ENCODE assay signal across 10 cellular contexts in genomic region chr5:151140686-151141459, GRCh38. TPM values are rescaled to one million over a fixed set of nuclear protein-coding genes. Genes with fewer than 3 reads are reported as not detected.
DNase-seq lines count a peak whose midpoint lies in the region; ATAC-seq and TF ChIP-seq lines count a peak whose summit lies in the region.
"Had no signal": no experiment of that assay in that cellular context is flagged by ENCODE, and none has a peak within 500 bp of the region (broad histone marks: within the 10 kb centered on the region; RNA-seq: fewer than 3 reads in every experiment).

No MANE protein-coding gene starts in this region.

- H3K9ac ChIP-seq in BLaER1 = peak overlapping the region; percentile 17

- H3K4me2 ChIP-seq in BLaER1 = peak overlapping the region; percentile 81

- H3K4me3 Mint-ChIP-seq in HFFc6 (no peak overlapping the region), chondrocyte (ENCODE audit: unreplicated experiment) (no peak overlapping the region), nephron progenitor cell (no peak overlapping the region)

- H3K36me3 Mint-ChIP-seq in HFFc6 (ENCODE audit: low read depth) (peaks cover 62% of the 10 kb centered on the region), chondrocyte (ENCODE audit: low read depth) (peaks cover 46% of the 10 kb centered on the region), nephron progenitor cell (ENCODE audit: low read depth) (peaks cover 37% of the 10 kb centered on the region)

- H3K27me3 ChIP-seq in BLaER1 = no peaks in the 10 kb centered on the region

- H4K20me1 ChIP-seq in BLaER1 = peaks cover 43% of the 10 kb centered on the region

- peaks cover 26% of the 10 kb centered on the region for H3K4me1 ChIP-seq in BLaER1

- TF ChIP-seq CTCF in HFFc6 (IDR thresholded peaks at IDR 0.05) (no peak), chondrocyte (IDR thresholded peaks at IDR 0.05) (no peak), nephron progenitor cell (IDR thresholded peaks at IDR 0.05) (no peak)

- H3K9me3 Mint-ChIP-seq in HFFc6 (no peaks in the 10 kb centered on the region), chondrocyte (ENCODE audit: low read depth) (no peaks in the 10 kb centered on the region), nephron progenitor cell (no peaks in the 10 kb centered on the region)

- DNase-seq in HFFc6 (no peak), chondrocyte (ENCODE audit: low spot score) (no peak), nephron progenitor cell (no peak), T-helper 9 cell (no peak), SHP77 (lab: John Stamatoyannopoulos, UW) (no peak), NCI-H2196 (lab: John Stamatoyannopoulos, UW; ENCODE audit: unreplicated experiment) (no peak)
- DNase-seq: NCI-H187, WERI-Rb-1 had no signal

- H3K4me3 ChIP-seq in BLaER1 = no peak overlapping the region

- H3K27ac ChIP-seq in BLaER1 = no peak overlapping the region
- H3K27ac ChIP-seq: WERI-Rb-1 had no signal

- peak overlapping the region; percentile 74 for H3K27ac Mint-ChIP-seq in HFFc6
- peak overlapping the region; percentile 78 for H3K27ac Mint-ChIP-seq in chondrocyte (ENCODE audit: unreplicated experiment)
- H3K27ac Mint-ChIP-seq in nephron progenitor cell = peak overlapping the region; percentile 40

- H3K27me3 Mint-ChIP-seq in HFFc6 (ENCODE audit: insufficient read depth) (no peaks in the 10 kb centered on the region; the same call in 1 of the 2 replicates), chondrocyte (ENCODE audit: low read depth) (no peaks in the 10 kb centered on the region), nephron progenitor cell (ENCODE audit: low read depth, poor library complexity) (peaks cover 3% of the 10 kb centered on the region)

- peaks cover 83% of the 10 kb centered on the region for H3K36me3 ChIP-seq in BLaER1

- H3K4me1 Mint-ChIP-seq in HFFc6 (ENCODE audit: low read depth) = peaks cover 47% of the 10 kb centered on the region
- peaks cover 39% of the 10 kb centered on the region for H3K4me1 Mint-ChIP-seq in chondrocyte (ENCODE audit: low read depth)
- peaks cover 47% of the 10 kb centered on the region for H3K4me1 Mint-ChIP-seq in nephron progenitor cell

- H3K9me3 ChIP-seq in BLaER1 = no peaks in the 10 kb centered on the region

- no peak for ATAC-seq in HG02885 (IDR thresholded peaks at IDR 0.05; ENCODE audit: poor library complexity, unreplicated experiment)

RNA-seq across cellular contexts. Expression of gene ANXA6, which starts 16.7 kb away (rescaled TPM):
- total RNA-seq in HFFc6 (2021; fragmentation: NEBNext Ultra II Directional; extraction: Animal tissue kit (Norgen Biotek cat#: 25700)) = 100 to 1,000 TPM; 507 to 578 (median 546) TPM
- total RNA-seq in chondrocyte = 333 to 456 TPM (median 450 TPM) in 3 replicates
